ENCODE assay signal across 20 cellular contexts in genomic region chr10:12388671-12389070, GRCh38. TPM values are rescaled to one million over a fixed set of nuclear protein-coding genes. Genes with fewer than 3 reads are reported as not detected.
DNase-seq lines count a peak whose midpoint lies in the region; ATAC-seq and TF ChIP-seq lines count a peak whose summit lies in the region.
"Had no signal": no experiment of that assay in that cellular context is flagged by ENCODE, and none has a peak within 500 bp of the region (broad histone marks: within the 10 kb centered on the region; RNA-seq: fewer than 3 reads in every experiment).

No MANE protein-coding gene starts in this region.

- no peak overlapping the region for H3K4me3 ChIP-seq in HEK293 (ENCODE audit: low read depth, low read length)
- H3K4me3 ChIP-seq in lower leg skin (ENCODE audit: low read depth, poor library complexity, severe bottlenecking) = no peak overlapping the region
- H3K4me3 ChIP-seq in heart left ventricle = no peak overlapping the region
- H3K4me3 ChIP-seq: lung, ovary, sigmoid colon had no signal

- intact Hi-C loops in lower leg skin (cut with DNase I; ENCODE audit: low total_unique reads) = no loop called here
- intact Hi-C loops in heart left ventricle (cut with DNase I) = no loop called here

- TF ChIP-seq POLR2A in lower leg skin (IDR thresholded peaks at IDR 0.05) (no peak), heart left ventricle (IDR thresholded peaks at IDR 0.05) (no peak)

- H3K9me3 ChIP-seq in HEK293 (ENCODE audit: control insufficient read depth, insufficient read depth, low read depth, low read length) (no peaks in the 10 kb centered on the region), heart left ventricle (peaks cover 0 to 13% (median 3%) of the 10 kb centered on the region in 12 donors)
- H3K9me3 ChIP-seq: BE2C, ovary, sigmoid colon had no signal

- POLR2A ChIA-PET in HEK293 (lab: Yijun Ruan, JAX) = no interaction called here

- CTCF ChIA-PET in HEK293 (lab: Yijun Ruan, JAX) = interaction anchor here (0.6 kb wide), 1 partner anchor 61 kb away, joined by 4 read pairs; no protein-coding TSS in a partner anchor

- H3K27ac ChIP-seq in HEK293 (ENCODE audit: extremely low read depth, low read depth, low read length) (no peak overlapping the region), angular gyrus (ENCODE audit: low read depth, low read length) (peak overlapping the region; percentile 38), heart left ventricle (no peak overlapping the region)
- H3K27ac ChIP-seq: HL-60, ovary had no signal

- WGBS in lower leg skin, 2 donors = 66 to 81% methylated on average over 17 of the region's 17 CpGs
- 86 to 89% (median 88%) methylated on average over 17 of the region's 17 CpGs for WGBS in heart left ventricle, 4 donors

- TF ChIP-seq CTCF in HEK293 (tag by site-specific recombination; IDR thresholded peaks at IDR 0.05) (no peak), lower leg skin (IDR thresholded peaks at IDR 0.05) (no peak), heart left ventricle (IDR thresholded peaks at IDR 0.05) (no peak)

- DNase-seq in COLO668 (lab: John Stamatoyannopoulos, UW; ENCODE audit: unreplicated experiment) (peak; percentile 7), putamen (ENCODE audit: low spot score) (peak; percentile 66), lower leg skin (ENCODE audit: low spot score in 2 of 2) (no peak), heart left ventricle (no peak), NOMO-1 (lab: John Stamatoyannopoulos, UW; ENCODE audit: unreplicated experiment in 2 of 2) (no peak)
- DNase-seq: activated CD4-positive, alpha-beta T cell treated with anti-CD3 and anti-CD28 coated beads for 1 hour; BE2C; MM.1S; naive B cell; NCI-H1930; NCI-H526 treated with DMSO at 0.1 percent for 48 hours; ovary; PC-3; sigmoid colon; stimulated activated CD4-positive, alpha-beta T cell treated with anti-CD3 and anti-CD28 coated beads, Interleukin-1b, Interleukin-23, amount 100 ng/mL, for 48 hours; T-helper 9 cell had no signal

- H3K27me3 ChIP-seq in heart left ventricle = peaks cover 0 to 3% (median 0%) of the 10 kb centered on the region in 9 donors
- H3K27me3 ChIP-seq: BE2C, ovary, sigmoid colon had no signal

- ATAC-seq in heart left ventricle = no peak
- ATAC-seq: PC-3 had no signal

- H3K4me1 ChIP-seq in HEK293 (ENCODE audit: control insufficient read depth, insufficient read depth, low read length) (peaks cover 6% of the 10 kb centered on the region), heart left ventricle (peaks cover 0 to 31% (median 16%) of the 10 kb centered on the region in 12 donors)
- H3K4me1 ChIP-seq: BE2C had no signal

- H3K36me3 ChIP-seq in HEK293 (ENCODE audit: control insufficient read depth in 2 of 2, insufficient read depth in 1 of 2, low read length in 2 of 2) (no peaks in the 10 kb centered on the region), heart left ventricle (no peaks in the 10 kb centered on the region)
- H3K36me3 ChIP-seq: BE2C, ovary, sigmoid colon had no signal

TF ChIP-seq in HEK293, 187 proteins besides CTCF, POLR2A, EP300 and RAD21:
- TF ChIP-seq ZNF792 (tag by site-specific recombination; IDR thresholded peaks at IDR 0.05) (no peak), REST (tag by site-specific recombination; IDR thresholded peaks at IDR 0.05) (no peak), SCRT2 (tag by site-specific recombination; IDR thresholded peaks at IDR 0.05) (0 out of 2 replicates have a peak, but pooled peaks have one; percentile 13), PRDM10 (tag by site-specific recombination; IDR thresholded peaks at IDR 0.05) (no peak)
TF ChIP-seq in HEK293: peak in this region for 1.

RNA-seq across cellular contexts. Expression of gene CAMK1D, which starts 39.3 kb away (rescaled TPM):
- total RNA-seq in lower leg skin (10 to 100 TPM; 29.7 to 36.7 (median 33.3) TPM), heart left ventricle (10 to 100 TPM in 2 of 9 donors, 1 to 10 TPM in 7; 1.8 to 16.0 (median 3.1) TPM)
- 1 to 10 TPM; 1.4 to 2.0 TPM for polyA plus RNA-seq in heart left ventricle

Comparison
In these comparisons a context has a peak if more than half of its experiments do, and no peak if none do; other contexts are left out.
1. DNase-seq: peak in COLO668 (single experiment) and putamen (single experiment); none in lower leg skin (0 of 2), heart left ventricle (0 of 5) and NOMO-1 (0 of 2).